ENCODE assay signal across 8 cellular contexts in genomic region chr2:219119422-219120043, GRCh38. TPM values are rescaled to one million over a fixed set of nuclear protein-coding genes. Genes with fewer than 3 reads are reported as not detected.
DNase-seq lines count a peak whose midpoint lies in the region; ATAC-seq lines count a peak whose summit lies in the region.

No MANE protein-coding gene starts in this region.

- peak; percentile 83 for DNase-seq in DMS 273 (lab: John Stamatoyannopoulos, UW; ENCODE audit: unreplicated experiment)
- DNase-seq in DMS 273 treated with DMSO at 0.1 percent for 48 hours (lab: John Stamatoyannopoulos, UW), result no peak
- DNase-seq in MV-4-11 (lab: John Stamatoyannopoulos, UW), result peak; percentile 21
- DNase-seq in activated CD4-positive, alpha-beta T cell treated with anti-CD3 and anti-CD28 coated beads for 1 hour, result peak; percentile 37
- DNase-seq in cerebellum (ENCODE audit: low spot score), result peak; percentile 54
- DNase-seq in left lobe of liver (ENCODE audit: low spot score), result peak; percentile 64
- DNase-seq in stimulated activated CD4-positive, alpha-beta T cell treated with anti-CD3 and anti-CD28 coated beads, TNF-alpha, amount 100 ng/mL, for 48 hours (ENCODE audit: low read depth in 3 of 3), result peak in 2 of 3 donors; percentile 37 to 56

- peak; percentile 54 for ATAC-seq in left lobe of liver
- ATAC-seq in HG02763 (IDR thresholded peaks at IDR 0.05; ENCODE audit: unreplicated experiment), result no peak

RNA-seq across cellular contexts. Expression of gene NHEJ1, which starts 41.1 kb away (rescaled TPM):
- total RNA-seq in cerebellum, result 18.1 TPM
- 7.8 TPM for total RNA-seq in left lobe of liver

RNA-seq across cellular contexts. Expression of gene SLC23A3, which starts 50.3 kb away (rescaled TPM):
- total RNA-seq in cerebellum (1.3 TPM), left lobe of liver (2.8 TPM)

RNA-seq across cellular contexts. Expression of gene CNPPD1, which starts 57.2 kb away (rescaled TPM):
- total RNA-seq in cerebellum, result 20.5 TPM
- total RNA-seq in left lobe of liver, result 31.2 TPM

RNA-seq across cellular contexts. Expression of gene RETREG2, which starts 58.5 kb away (rescaled TPM):
- total RNA-seq in cerebellum, result 42.8 TPM
- total RNA-seq in left lobe of liver, result 54.8 TPM

RNA-seq across cellular contexts. Expression of gene IHH, which starts 58.8 kb away (rescaled TPM):
- total RNA-seq in cerebellum, result not detected
- 4.9 TPM for total RNA-seq in left lobe of liver
